ENCODE assay signal across 20 cellular contexts in genomic region chr1:35832515-35832914, GRCh38. TPM values are rescaled to one million over a fixed set of nuclear protein-coding genes. Genes with fewer than 3 reads are reported as not detected.
DNase-seq lines count a peak whose midpoint lies in the region; ATAC-seq, FAIRE-seq and TF ChIP-seq lines count a peak whose summit lies in the region.
"Had no signal": no experiment of that assay in that cellular context is flagged by ENCODE, and none has a peak within 500 bp of the region (broad histone marks: within the 10 kb centered on the region; RNA-seq: fewer than 3 reads in every experiment).

No MANE protein-coding gene starts in this region.

- H3F3A ChIP-seq in PC-3 (ENCODE audit: low read length, unreplicated experiment) = no peaks in the 10 kb centered on the region

- no peaks in the 10 kb centered on the region for H3K4me1 ChIP-seq in mammary epithelial cell (ENCODE audit: insufficient read depth, low read length)
- no peaks in the 10 kb centered on the region for H3K4me1 ChIP-seq in PC-3 (ENCODE audit: insufficient read depth, low read length)
- peaks cover 5% of the 10 kb centered on the region; the same call in 1 of the 2 replicates for H3K4me1 ChIP-seq in HAP-1
- H3K4me1 ChIP-seq: BLaER1 had no signal

- H3K4me3 Mint-ChIP-seq in MCF 10A (ENCODE audit: unreplicated experiment) = no peak overlapping the region
- H3K4me3 Mint-ChIP-seq: CD14-positive monocyte; CD4-positive, alpha-beta memory T cell; H9; IgD-negative memory B cell had no signal

- H3K27me3 ChIP-seq in mammary epithelial cell (ENCODE audit: insufficient read depth, low read length) = no peaks in the 10 kb centered on the region
- no peaks in the 10 kb centered on the region for H3K27me3 ChIP-seq in PC-3 (ENCODE audit: low read length)
- no peaks in the 10 kb centered on the region for H3K27me3 ChIP-seq in HAP-1 (ENCODE audit: low read depth)
- H3K27me3 ChIP-seq: BLaER1 had no signal

- no peaks in the 10 kb centered on the region for H3K9me3 ChIP-seq in mammary epithelial cell (replicated peaks; ENCODE audit: insufficient read depth, low read length)
- no peaks in the 10 kb centered on the region for H3K9me3 ChIP-seq in PC-3 (ENCODE audit: low read length)
- no peaks in the 10 kb centered on the region for H3K9me3 ChIP-seq in HAP-1

- peaks cover 73% of the 10 kb centered on the region for H3K36me3 Mint-ChIP-seq in MCF 10A (ENCODE audit: insufficient read depth, unreplicated experiment)

- H3K27me3 Mint-ChIP-seq in MCF 10A (ENCODE audit: insufficient read depth, unreplicated experiment) = no peaks in the 10 kb centered on the region
- H3K27me3 Mint-ChIP-seq: CD4-positive, alpha-beta memory T cell; IgD-negative memory B cell had no signal

- H3K9me3 Mint-ChIP-seq in MCF 10A (ENCODE audit: unreplicated experiment) = no peaks in the 10 kb centered on the region
- H3K9me3 Mint-ChIP-seq: CD4-positive, alpha-beta memory T cell; H9 had no signal

- no peak overlapping the region for H3K27ac Mint-ChIP-seq in MCF 10A (ENCODE audit: low read depth, unreplicated experiment)
- H3K27ac Mint-ChIP-seq: H9, IgD-negative memory B cell had no signal

- BruUV-seq in mammary epithelial cell (replicated peaks; lab: Mats Ljungman, UMichigan) (no TSS peak), MCF 10A (replicated peaks; lab: Mats Ljungman, UMichigan) (no TSS peak), PC-3 (replicated peaks; lab: Mats Ljungman, UMichigan) (no TSS peak)

- CTCF ChIA-PET in mammary epithelial cell (lab: Charles Lee; ENCODE audit: low non-redundant PET) (interaction anchor here (0.7 kb wide), 1 partner anchor 455 kb away, joined by 3 read pairs; no protein-coding TSS in a partner anchor), MCF 10A (lab: Yijun Ruan, JAX) (no interaction called here), PC-3 (lab: Charles Lee) (interaction anchor here (0.6 to 0.9 kb wide), 3 partner anchors 23 to 117 kb away, joined by 3 to 8 read pairs (median 3); partner anchors contain the start of gene CLSPN)

- intact Hi-C loops in mammary epithelial cell (cut with micrococcal nuclease) = no loop called here
- intact Hi-C loops in MCF 10A (cut with micrococcal nuclease) = no loop called here
- intact Hi-C loops in PC-3 (cut with micrococcal nuclease) = no loop called here

- in situ Hi-C loops in mammary epithelial cell (cut with MboI; ENCODE audit: low sequenced_read_pairs in 2 of 2) = no loop called here
- in situ Hi-C loops in HAP-1 (cut with MboI; ENCODE audit: low sequenced_read_pairs) = no loop called here

- no peaks in the 10 kb centered on the region for H3K4me1 Mint-ChIP-seq in MCF 10A (ENCODE audit: insufficient read depth, unreplicated experiment)
- H3K4me1 Mint-ChIP-seq: CD4-positive, alpha-beta memory T cell; H9; IgD-negative memory B cell had no signal

- H3K9ac ChIP-seq in mammary epithelial cell (ENCODE audit: insufficient read depth, low read length) (no peak overlapping the region), PC-3 (ENCODE audit: low read length) (no peak overlapping the region)
- H3K9ac ChIP-seq: BLaER1 had no signal

- peak; percentile 57; the same call in 1 of the 2 replicates for ATAC-seq in PC-3
- no peak for ATAC-seq in HG02623 (IDR thresholded peaks at IDR 0.05; ENCODE audit: unreplicated experiment)

- no peaks in the 10 kb centered on the region for H3K9me2 ChIP-seq in PC-3 (replicated peaks; ENCODE audit: low read length)

- H3K4me3 ChIP-seq in mammary epithelial cell (replicated peaks in 1 of 3; ENCODE audit: insufficient read depth in 1 of 3, low read depth in 2 of 3, low read length in 3 of 3) = no peak overlapping the region
- H3K4me3 ChIP-seq in PC-3 (ENCODE audit: low read length) = no peak overlapping the region
- no peak overlapping the region for H3K4me3 ChIP-seq in epithelial cell of esophagus (ENCODE audit: low read length)
- H3K4me3 ChIP-seq in HAP-1 = no peak overlapping the region
- H3K4me3 ChIP-seq: BLaER1 had no signal

- H3K79me2 ChIP-seq in mammary epithelial cell (ENCODE audit: insufficient read depth, low read length) (no peaks in the 10 kb centered on the region), PC-3 (ENCODE audit: low read length) (no peaks in the 10 kb centered on the region)

- POLR2A ChIA-PET in MCF 10A (lab: Yijun Ruan, JAX) (no interaction called here), PC-3 (lab: Charles Lee; ENCODE audit: unreplicated experiment) (interaction anchor here (0.6 kb wide), 3 partner anchors 80 to 166 kb away, joined by 3 to 24 read pairs (median 11); no protein-coding TSS in a partner anchor)

- TF ChIP-seq CTCF in mammary epithelial cell (conservative IDR thresholded peaks at IDR 0.05 in 1 of 2, IDR thresholded peaks at IDR 0.05 in 1 of 2; ENCODE audit: extremely low read depth in 1 of 2, insufficient read depth in 1 of 2, low read depth in 1 of 2, low read length in 2 of 2) = no peak
- no peak for TF ChIP-seq CTCF in MCF 10A (IDR thresholded peaks at IDR 0.05; ENCODE audit: unreplicated experiment)
- no peak for TF ChIP-seq CTCF in PC-3 (conservative IDR thresholded peaks at IDR 0.05; ENCODE audit: low read depth, low read length)
- no peak for TF ChIP-seq CTCF in epithelial cell of esophagus (IDR thresholded peaks at IDR 0.05; ENCODE audit: insufficient read depth, low read depth, low read length, missing control alignments)

- no peak overlapping the region for H2AFZ ChIP-seq in mammary epithelial cell (ENCODE audit: low read depth, low read length)
- H2AFZ ChIP-seq in PC-3 (ENCODE audit: low read length) = no peak overlapping the region

- peak; percentile 55 for FAIRE-seq in H54 (lab: Jason Lieb, UNC)
- FAIRE-seq: GM12892, GM18507 had no signal

- H3K27ac ChIP-seq in mammary epithelial cell (ENCODE audit: insufficient read depth, low read depth, low read length) (no peak overlapping the region), PC-3 (ENCODE audit: low read length) (no peak overlapping the region)
- H3K27ac ChIP-seq: BLaER1 had no signal

- dilution Hi-C loops in mammary epithelial cell (cut with HindIII; ENCODE audit: low sequenced_read_pairs) = loop anchor here (5.0 kb wide), 1 partner anchor 105 kb away; no protein-coding TSS in a partner anchor

- TF ChIP-seq POLR2A in H54 (IDR thresholded peaks at IDR 0.05; ENCODE audit: low read depth, low read length) = no peak

- H3K4me2 ChIP-seq in mammary epithelial cell (ENCODE audit: insufficient read depth, low read depth, low read length) (no peak overlapping the region), PC-3 (ENCODE audit: low read length) (no peak overlapping the region)
- H3K4me2 ChIP-seq: BLaER1 had no signal

- H3K36me3 ChIP-seq in mammary epithelial cell (ENCODE audit: insufficient read depth, low read length) (peaks cover 2% of the 10 kb centered on the region), PC-3 (ENCODE audit: low read depth, low read length) (peaks cover 2% of the 10 kb centered on the region; the same call in 1 of the 2 replicates), HAP-1 (replicated peaks) (peaks cover 15% of the 10 kb centered on the region)

- WGBS in mammary epithelial cell (ENCODE audit: low coverage, missing lambda C conversion rate) = 92% methylated on average over 1 of the region's 1 CpG

- DNase-seq in mammary epithelial cell (peak; percentile 39), MCF 10A (ENCODE audit: unreplicated experiment) (no peak), H54 (ENCODE audit: insufficient read length, low spot score) (no peak), PC-3 (peak; percentile 9), epithelial cell of esophagus (ENCODE audit: low read depth) (peak; percentile 41), HAP-1 (ENCODE audit: low spot score in 2 of 2) (no peak), islet precursor cell (no peak)
- DNase-seq: 8988T; Calu3; CD4-positive, alpha-beta memory T cell; GDM1; GOT3; H9; KBM-7 had no signal

- H4K20me1 ChIP-seq in mammary epithelial cell (ENCODE audit: insufficient read depth, low read length) (no peaks in the 10 kb centered on the region), PC-3 (ENCODE audit: low read length) (no peaks in the 10 kb centered on the region)
- H4K20me1 ChIP-seq: BLaER1 had no signal

RNA-seq across cellular contexts. Expression of gene AGO4, which starts 24.7 kb away (rescaled TPM):
- total RNA-seq in mammary epithelial cell = 10 to 100 TPM; 10.3 to 27.2 TPM
- 4.4 TPM for polyA plus RNA-seq in mammary epithelial cell
- polyA minus RNA-seq in mammary epithelial cell = 5.2 TPM
- total RNA-seq in MCF 10A (2022) = 5.2 and 14.6 TPM in 2 replicates
- total RNA-seq in PC-3 (2014; rRNA removed) = 5.9 and 7.7 TPM in 2 replicates

RNA-seq across cellular contexts. Expression of gene AGO1, which starts 50.5 kb away (rescaled TPM):
- total RNA-seq in mammary epithelial cell (10 to 100 TPM; 20.3 to 21.7 TPM), MCF 10A (2022) (13.5 and 15.7 TPM in 2 replicates), PC-3 (2014; rRNA removed) (15.4 and 17.0 TPM in 2 replicates)
- polyA plus RNA-seq in mammary epithelial cell = 12.5 TPM
- 49.9 TPM for polyA minus RNA-seq in mammary epithelial cell

Comparison
In these comparisons a context has a peak if more than half of its experiments do, and no peak if none do; other contexts are left out.
1. DNase-seq: peak in mammary epithelial cell (single experiment), PC-3 (single experiment) and epithelial cell of esophagus (single experiment); none in MCF 10A (single experiment), H54 (single experiment), HAP-1 (0 of 2) and islet precursor cell (single experiment).